1 cellular context compared by ENCODE assay signal in the genomic region with DNA sequence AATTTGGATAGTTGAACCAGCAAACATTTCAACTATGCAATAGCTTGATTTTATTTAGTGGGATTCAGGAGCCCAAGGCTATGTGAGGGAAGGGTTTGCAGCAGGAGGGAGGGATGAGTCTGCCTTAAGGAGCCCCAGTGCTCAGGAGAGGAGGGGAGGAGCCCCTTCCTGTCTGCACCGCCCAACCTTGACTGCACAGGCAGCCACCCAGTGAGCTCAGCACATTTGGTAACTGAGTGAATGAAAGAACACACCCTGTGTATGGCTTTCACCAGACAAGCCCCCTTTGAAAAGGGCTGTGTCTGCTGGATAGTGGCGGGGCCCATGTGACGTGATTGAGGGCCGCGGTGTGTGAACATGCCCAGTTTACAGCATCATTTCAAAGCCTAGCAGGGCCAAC.
TF ChIP-seq lines count a peak whose summit lies in the region.

No MANE protein-coding gene starts in this region.

TF ChIP-seq in HepG2, 621 proteins besides CTCF, POLR2A, EP300 and RAD21 (continued from another document and continues in another):
- TF ChIP-seq, protein P1, sequence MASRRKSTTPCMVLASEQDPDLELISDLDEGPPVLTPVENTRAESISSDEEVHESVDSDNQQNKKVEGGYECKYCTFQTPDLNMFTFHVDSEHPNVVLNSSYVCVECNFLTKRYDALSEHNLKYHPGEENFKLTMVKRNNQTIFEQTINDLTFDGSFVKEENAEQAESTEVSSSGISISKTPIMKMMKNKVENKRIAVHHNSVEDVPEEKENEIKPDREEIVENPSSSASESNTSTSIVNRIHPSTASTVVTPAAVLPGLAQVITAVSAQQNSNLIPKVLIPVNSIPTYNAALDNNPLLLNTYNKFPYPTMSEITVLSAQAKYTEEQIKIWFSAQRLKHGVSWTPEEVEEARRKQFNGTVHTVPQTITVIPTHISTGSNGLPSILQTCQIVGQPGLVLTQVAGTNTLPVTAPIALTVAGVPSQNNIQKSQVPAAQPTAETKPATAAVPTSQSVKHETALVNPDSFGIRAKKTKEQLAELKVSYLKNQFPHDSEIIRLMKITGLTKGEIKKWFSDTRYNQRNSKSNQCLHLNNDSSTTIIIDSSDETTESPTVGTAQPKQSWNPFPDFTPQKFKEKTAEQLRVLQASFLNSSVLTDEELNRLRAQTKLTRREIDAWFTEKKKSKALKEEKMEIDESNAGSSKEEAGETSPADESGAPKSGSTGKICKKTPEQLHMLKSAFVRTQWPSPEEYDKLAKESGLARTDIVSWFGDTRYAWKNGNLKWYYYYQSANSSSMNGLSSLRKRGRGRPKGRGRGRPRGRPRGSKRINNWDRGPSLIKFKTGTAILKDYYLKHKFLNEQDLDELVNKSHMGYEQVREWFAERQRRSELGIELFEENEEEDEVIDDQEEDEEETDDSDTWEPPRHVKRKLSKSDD (CRISPR knock-in tag; IDR thresholded peaks at IDR 0.05; ENCODE audit: low read depth), result no peak
- TF ChIP-seq, protein P2, sequence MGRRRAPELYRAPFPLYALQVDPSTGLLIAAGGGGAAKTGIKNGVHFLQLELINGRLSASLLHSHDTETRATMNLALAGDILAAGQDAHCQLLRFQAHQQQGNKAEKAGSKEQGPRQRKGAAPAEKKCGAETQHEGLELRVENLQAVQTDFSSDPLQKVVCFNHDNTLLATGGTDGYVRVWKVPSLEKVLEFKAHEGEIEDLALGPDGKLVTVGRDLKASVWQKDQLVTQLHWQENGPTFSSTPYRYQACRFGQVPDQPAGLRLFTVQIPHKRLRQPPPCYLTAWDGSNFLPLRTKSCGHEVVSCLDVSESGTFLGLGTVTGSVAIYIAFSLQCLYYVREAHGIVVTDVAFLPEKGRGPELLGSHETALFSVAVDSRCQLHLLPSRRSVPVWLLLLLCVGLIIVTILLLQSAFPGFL (CRISPR knock-in tag; IDR thresholded peaks at IDR 0.05), result no peak
- no peak for TF ChIP-seq ZNF850 (CRISPR knock-in tag; conservative IDR thresholded peaks at IDR 0.05)
- TF ChIP-seq JARID2 (CRISPR knock-in tag; IDR thresholded peaks at IDR 0.05; ENCODE audit: insufficient replicate concordance), result no peak
- no peak for TF ChIP-seq PHB2 (IDR thresholded peaks at IDR 0.05; ENCODE audit: partially characterized antibody)
- TF ChIP-seq GATAD2A (CRISPR knock-in tag; IDR thresholded peaks at IDR 0.05), result 0 out of 2 replicates have a peak, but pooled peaks have one; percentile 18
- TF ChIP-seq, protein P3, sequence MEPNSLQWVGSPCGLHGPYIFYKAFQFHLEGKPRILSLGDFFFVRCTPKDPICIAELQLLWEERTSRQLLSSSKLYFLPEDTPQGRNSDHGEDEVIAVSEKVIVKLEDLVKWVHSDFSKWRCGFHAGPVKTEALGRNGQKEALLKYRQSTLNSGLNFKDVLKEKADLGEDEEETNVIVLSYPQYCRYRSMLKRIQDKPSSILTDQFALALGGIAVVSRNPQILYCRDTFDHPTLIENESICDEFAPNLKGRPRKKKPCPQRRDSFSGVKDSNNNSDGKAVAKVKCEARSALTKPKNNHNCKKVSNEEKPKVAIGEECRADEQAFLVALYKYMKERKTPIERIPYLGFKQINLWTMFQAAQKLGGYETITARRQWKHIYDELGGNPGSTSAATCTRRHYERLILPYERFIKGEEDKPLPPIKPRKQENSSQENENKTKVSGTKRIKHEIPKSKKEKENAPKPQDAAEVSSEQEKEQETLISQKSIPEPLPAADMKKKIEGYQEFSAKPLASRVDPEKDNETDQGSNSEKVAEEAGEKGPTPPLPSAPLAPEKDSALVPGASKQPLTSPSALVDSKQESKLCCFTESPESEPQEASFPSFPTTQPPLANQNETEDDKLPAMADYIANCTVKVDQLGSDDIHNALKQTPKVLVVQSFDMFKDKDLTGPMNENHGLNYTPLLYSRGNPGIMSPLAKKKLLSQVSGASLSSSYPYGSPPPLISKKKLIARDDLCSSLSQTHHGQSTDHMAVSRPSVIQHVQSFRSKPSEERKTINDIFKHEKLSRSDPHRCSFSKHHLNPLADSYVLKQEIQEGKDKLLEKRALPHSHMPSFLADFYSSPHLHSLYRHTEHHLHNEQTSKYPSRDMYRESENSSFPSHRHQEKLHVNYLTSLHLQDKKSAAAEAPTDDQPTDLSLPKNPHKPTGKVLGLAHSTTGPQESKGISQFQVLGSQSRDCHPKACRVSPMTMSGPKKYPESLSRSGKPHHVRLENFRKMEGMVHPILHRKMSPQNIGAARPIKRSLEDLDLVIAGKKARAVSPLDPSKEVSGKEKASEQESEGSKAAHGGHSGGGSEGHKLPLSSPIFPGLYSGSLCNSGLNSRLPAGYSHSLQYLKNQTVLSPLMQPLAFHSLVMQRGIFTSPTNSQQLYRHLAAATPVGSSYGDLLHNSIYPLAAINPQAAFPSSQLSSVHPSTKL (CRISPR knock-in tag; IDR thresholded peaks at IDR 0.05), result 0 out of 2 replicates have a peak, but pooled peaks have one; percentile 28
- TF ChIP-seq XBP1 (CRISPR knock-in tag; IDR thresholded peaks at IDR 0.05), result no peak
- TF ChIP-seq, protein P4, sequence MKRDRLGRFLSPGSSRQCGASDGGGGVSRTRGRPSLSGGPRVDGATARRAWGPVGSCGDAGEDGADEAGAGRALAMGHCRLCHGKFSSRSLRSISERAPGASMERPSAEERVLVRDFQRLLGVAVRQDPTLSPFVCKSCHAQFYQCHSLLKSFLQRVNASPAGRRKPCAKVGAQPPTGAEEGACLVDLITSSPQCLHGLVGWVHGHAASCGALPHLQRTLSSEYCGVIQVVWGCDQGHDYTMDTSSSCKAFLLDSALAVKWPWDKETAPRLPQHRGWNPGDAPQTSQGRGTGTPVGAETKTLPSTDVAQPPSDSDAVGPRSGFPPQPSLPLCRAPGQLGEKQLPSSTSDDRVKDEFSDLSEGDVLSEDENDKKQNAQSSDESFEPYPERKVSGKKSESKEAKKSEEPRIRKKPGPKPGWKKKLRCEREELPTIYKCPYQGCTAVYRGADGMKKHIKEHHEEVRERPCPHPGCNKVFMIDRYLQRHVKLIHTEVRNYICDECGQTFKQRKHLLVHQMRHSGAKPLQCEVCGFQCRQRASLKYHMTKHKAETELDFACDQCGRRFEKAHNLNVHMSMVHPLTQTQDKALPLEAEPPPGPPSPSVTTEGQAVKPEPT (CRISPR knock-in tag; IDR thresholded peaks at IDR 0.05; ENCODE audit: low read depth), result no peak
- peak; percentile 39; the same call in 1 of the 2 replicates for TF ChIP-seq SAP130 (CRISPR knock-in tag; IDR thresholded peaks at IDR 0.05; ENCODE audit: low read depth)
- no peak for TF ChIP-seq RFX3 (CRISPR knock-in tag; IDR thresholded peaks at IDR 0.05)
- no peak for TF ChIP-seq CBX2 (IDR thresholded peaks at IDR 0.05; ENCODE audit: low read depth, low read length)
- TF ChIP-seq CBX2 (CRISPR knock-in tag; IDR thresholded peaks at IDR 0.05; ENCODE audit: low read depth), result no peak
- TF ChIP-seq ZNF547 (CRISPR knock-in tag; IDR thresholded peaks at IDR 0.05), result no peak
- no peak for TF ChIP-seq PITX1 (CRISPR knock-in tag; IDR thresholded peaks at IDR 0.05)
- TF ChIP-seq ZNF296 (CRISPR knock-in tag; conservative IDR thresholded peaks at IDR 0.05), result no peak
- TF ChIP-seq ESRRA (CRISPR knock-in tag; IDR thresholded peaks at IDR 0.05; ENCODE audit: low read depth), result no peak
- no peak for TF ChIP-seq ZBTB20 (CRISPR knock-in tag; IDR thresholded peaks at IDR 0.05; ENCODE audit: borderline replicate concordance, low read depth)
- no peak for TF ChIP-seq POLR2AphosphoS2 (IDR thresholded peaks at IDR 0.05; ENCODE audit: low read depth, low read length)
- TF ChIP-seq NR2C2 (CRISPR knock-in tag; IDR thresholded peaks at IDR 0.05; ENCODE audit: borderline replicate concordance), result no peak
- TF ChIP-seq, protein P5, sequence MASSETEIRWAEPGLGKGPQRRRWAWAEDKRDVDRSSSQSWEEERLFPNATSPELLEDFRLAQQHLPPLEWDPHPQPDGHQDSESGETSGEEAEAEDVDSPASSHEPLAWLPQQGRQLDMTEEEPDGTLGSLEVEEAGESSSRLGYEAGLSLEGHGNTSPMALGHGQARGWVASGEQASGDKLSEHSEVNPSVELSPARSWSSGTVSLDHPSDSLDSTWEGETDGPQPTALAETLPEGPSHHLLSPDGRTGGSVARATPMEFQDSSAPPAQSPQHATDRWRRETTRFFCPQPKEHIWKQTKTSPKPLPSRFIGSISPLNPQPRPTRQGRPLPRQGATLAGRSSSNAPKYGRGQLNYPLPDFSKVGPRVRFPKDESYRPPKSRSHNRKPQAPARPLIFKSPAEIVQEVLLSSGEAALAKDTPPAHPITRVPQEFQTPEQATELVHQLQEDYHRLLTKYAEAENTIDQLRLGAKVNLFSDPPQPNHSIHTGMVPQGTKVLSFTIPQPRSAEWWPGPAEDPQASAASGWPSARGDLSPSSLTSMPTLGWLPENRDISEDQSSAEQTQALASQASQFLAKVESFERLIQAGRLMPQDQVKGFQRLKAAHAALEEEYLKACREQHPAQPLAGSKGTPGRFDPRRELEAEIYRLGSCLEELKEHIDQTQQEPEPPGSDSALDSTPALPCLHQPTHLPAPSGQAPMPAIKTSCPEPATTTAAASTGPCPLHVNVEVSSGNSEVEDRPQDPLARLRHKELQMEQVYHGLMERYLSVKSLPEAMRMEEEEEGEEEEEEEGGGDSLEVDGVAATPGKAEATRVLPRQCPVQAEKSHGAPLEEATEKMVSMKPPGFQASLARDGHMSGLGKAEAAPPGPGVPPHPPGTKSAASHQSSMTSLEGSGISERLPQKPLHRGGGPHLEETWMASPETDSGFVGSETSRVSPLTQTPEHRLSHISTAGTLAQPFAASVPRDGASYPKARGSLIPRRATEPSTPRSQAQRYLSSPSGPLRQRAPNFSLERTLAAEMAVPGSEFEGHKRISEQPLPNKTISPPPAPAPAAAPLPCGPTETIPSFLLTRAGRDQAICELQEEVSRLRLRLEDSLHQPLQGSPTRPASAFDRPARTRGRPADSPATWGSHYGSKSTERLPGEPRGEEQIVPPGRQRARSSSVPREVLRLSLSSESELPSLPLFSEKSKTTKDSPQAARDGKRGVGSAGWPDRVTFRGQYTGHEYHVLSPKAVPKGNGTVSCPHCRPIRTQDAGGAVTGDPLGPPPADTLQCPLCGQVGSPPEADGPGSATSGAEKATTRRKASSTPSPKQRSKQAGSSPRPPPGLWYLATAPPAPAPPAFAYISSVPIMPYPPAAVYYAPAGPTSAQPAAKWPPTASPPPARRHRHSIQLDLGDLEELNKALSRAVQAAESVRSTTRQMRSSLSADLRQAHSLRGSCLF (CRISPR knock-in tag; IDR thresholded peaks at IDR 0.05; ENCODE audit: borderline replicate concordance), result no peak
- TF ChIP-seq BRCA1 (CRISPR knock-in tag; IDR thresholded peaks at IDR 0.05), result no peak
- no peak for TF ChIP-seq ZNF44 (CRISPR knock-in tag; IDR thresholded peaks at IDR 0.05)
- TF ChIP-seq HNRNPK (IDR thresholded peaks at IDR 0.05; ENCODE audit: low read depth, low read length, poor library complexity, severe bottlenecking), result no peak
- TF ChIP-seq, protein P6, sequence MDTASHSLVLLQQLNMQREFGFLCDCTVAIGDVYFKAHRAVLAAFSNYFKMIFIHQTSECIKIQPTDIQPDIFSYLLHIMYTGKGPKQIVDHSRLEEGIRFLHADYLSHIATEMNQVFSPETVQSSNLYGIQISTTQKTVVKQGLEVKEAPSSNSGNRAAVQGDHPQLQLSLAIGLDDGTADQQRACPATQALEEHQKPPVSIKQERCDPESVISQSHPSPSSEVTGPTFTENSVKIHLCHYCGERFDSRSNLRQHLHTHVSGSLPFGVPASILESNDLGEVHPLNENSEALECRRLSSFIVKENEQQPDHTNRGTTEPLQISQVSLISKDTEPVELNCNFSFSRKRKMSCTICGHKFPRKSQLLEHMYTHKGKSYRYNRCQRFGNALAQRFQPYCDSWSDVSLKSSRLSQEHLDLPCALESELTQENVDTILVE (CRISPR knock-in tag; IDR thresholded peaks at IDR 0.05), result no peak
- TF ChIP-seq, protein P7, sequence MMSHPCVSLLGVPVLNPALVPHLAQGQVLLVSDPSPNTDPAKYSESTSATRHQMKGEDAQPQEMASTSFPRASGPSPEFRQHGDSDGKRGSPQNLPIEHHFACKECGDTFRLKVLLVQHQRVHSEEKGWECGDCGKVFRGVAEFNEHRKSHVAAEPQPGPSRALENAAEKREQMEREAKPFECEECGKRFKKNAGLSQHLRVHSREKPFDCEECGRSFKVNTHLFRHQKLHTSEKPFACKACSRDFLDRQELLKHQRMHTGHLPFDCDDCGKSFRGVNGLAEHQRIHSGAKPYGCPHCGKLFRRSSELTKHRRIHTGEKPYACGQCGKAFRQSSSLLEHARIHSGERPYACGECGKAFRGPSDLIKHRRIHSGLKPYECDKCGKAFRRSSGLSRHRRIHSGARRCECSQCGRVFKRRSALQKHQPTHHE (CRISPR knock-in tag; IDR thresholded peaks at IDR 0.05; ENCODE audit: borderline replicate concordance), result no peak
- TF ChIP-seq SRSF9 (IDR thresholded peaks at IDR 0.05; ENCODE audit: borderline replicate concordance, insufficient read depth, low read depth, low read length, poor library complexity, severe bottlenecking), result no peak
- no peak for TF ChIP-seq CCAR2 (optimal IDR thresholded peaks at IDR 0.05; ENCODE audit: low read depth, low read length)
- TF ChIP-seq, protein P8, sequence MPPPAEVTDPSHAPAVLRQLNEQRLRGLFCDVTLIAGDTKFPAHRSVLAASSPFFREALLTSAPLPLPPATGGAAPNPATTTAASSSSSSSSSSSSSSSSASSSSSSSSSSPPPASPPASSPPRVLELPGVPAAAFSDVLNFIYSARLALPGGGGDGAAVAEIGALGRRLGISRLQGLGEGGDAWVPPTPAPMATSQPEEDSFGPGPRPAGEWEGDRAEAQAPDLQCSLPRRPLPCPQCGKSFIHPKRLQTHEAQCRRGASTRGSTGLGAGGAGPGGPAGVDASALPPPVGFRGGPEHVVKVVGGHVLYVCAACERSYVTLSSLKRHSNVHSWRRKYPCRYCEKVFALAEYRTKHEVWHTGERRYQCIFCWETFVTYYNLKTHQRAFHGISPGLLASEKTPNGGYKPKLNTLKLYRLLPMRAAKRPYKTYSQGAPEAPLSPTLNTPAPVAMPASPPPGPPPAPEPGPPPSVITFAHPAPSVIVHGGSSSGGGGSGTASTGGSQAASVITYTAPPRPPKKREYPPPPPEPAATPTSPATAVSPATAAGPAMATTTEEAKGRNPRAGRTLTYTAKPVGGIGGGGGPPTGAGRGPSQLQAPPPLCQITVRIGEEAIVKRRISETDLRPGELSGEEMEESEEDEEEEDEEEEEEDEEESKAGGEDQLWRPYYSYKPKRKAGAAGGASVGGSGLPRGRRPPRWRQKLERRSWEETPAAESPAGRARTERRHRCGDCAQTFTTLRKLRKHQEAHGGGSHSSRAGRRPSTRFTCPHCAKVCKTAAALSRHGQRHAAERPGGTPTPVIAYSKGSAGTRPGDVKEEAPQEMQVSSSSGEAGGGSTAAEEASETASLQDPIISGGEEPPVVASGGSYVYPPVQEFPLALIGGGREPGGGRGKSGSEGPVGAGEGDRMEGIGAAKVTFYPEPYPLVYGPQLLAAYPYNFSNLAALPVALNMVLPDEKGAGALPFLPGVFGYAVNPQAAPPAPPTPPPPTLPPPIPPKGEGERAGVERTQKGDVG (CRISPR knock-in tag; IDR thresholded peaks at IDR 0.05; ENCODE audit: borderline replicate concordance), result no peak
- TF ChIP-seq TAF15 (IDR thresholded peaks at IDR 0.05; ENCODE audit: low read depth, low read length, poor library complexity, severe bottlenecking), result no peak
- 0 out of 2 replicates have a peak, but pooled peaks have one; percentile 28 for TF ChIP-seq PHF20 (CRISPR knock-in tag; IDR thresholded peaks at IDR 0.05)
- no peak for TF ChIP-seq MBD4 (IDR thresholded peaks at IDR 0.05; ENCODE audit: borderline replicate concordance, low read length)
- peak; percentile 28; the same call in 1 of the 2 replicates for TF ChIP-seq SP5 (CRISPR knock-in tag; IDR thresholded peaks at IDR 0.05; ENCODE audit: borderline replicate concordance, low read depth)
